10 cellular contexts compared by ENCODE assay signal in the genomic region with DNA sequence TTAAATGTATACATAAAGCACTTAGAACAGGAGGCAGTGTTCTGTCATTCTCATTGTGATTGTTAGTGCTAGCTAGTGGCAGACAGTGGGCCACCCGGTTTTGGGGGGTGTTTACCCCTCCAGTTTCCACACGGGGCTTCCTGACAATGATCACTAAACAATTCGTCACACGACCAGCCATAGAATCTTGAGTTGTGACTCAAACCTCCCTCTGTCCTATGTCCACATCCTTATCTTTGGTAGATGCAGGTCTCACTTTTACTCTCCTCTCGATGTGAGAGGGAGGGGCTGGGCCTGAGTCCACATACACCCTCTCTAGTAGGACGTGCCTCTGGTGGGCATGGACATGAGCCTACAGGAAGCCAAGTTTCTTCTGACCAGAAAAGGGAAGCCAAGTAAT.
A peak's percentile ranks its signal among the peaks of the same experiment; 100 is the strongest.
DNase-seq lines count a peak whose midpoint lies in the region; ATAC-seq, FAIRE-seq and TF ChIP-seq lines count a peak whose summit lies in the region.
"Had no signal": no experiment of that assay in that cellular context is flagged by ENCODE, and none has a peak within 500 bp of the region (broad histone marks: within the 10 kb centered on the region; RNA-seq: fewer than 3 reads in every experiment).

No MANE protein-coding gene starts in this region.

- no peaks in the 10 kb centered on the region for H3K36me3 ChIP-seq in HCT116 (ENCODE audit: control insufficient read depth in 1 of 2, insufficient read depth in 2 of 2, low read length in 2 of 2)
- H3K36me3 ChIP-seq in naive thymus-derived CD4-positive, alpha-beta T cell (ENCODE audit: control insufficient read depth in 2 of 3, insufficient read depth in 3 of 3, low read length in 3 of 3) = no peaks in the 10 kb centered on the region

- POLR2A ChIA-PET in CD4-positive, alpha-beta T cell (lab: Charles Lee) = interaction anchor here (1.2 to 1.5 kb wide), 2 partner anchors 162 to 639 kb away, joined by 4 read pairs; partner anchors contain the start of gene PRKACB
- POLR2A ChIA-PET in HCT116 (lab: Charles Lee) = no interaction called here
- POLR2A ChIA-PET in naive thymus-derived CD4-positive, alpha-beta T cell (lab: Charles Lee) = no interaction called here

- no peaks in the 10 kb centered on the region for H3K36me3 Mint-ChIP-seq in CD4-positive, alpha-beta T cell (ENCODE audit: low read depth)
- H3K36me3 Mint-ChIP-seq in T-helper 17 cell (ENCODE audit: low read depth) = no peaks in the 10 kb centered on the region
- peaks cover 0 to 4% (median 0%) of the 10 kb centered on the region in 5 donors for H3K36me3 Mint-ChIP-seq in naive thymus-derived CD4-positive, alpha-beta T cell

- CTCF ChIA-PET in CD4-positive, alpha-beta T cell (lab: Charles Lee) = interaction anchor here (0.6 to 2.2 kb wide), 19 partner anchors 11 to 864 kb away, joined by 3 to 13 read pairs (median 4); partner anchors contain the start of gene PRKACB
- CTCF ChIA-PET in HCT116 (lab: Charles Lee) = interaction anchor here (0.8 to 1.8 kb wide), 15 partner anchors 11 to 162 kb away, joined by 3 to 18 read pairs (median 6); no protein-coding TSS in a partner anchor
- CTCF ChIA-PET in naive thymus-derived CD4-positive, alpha-beta T cell (lab: Charles Lee) = interaction anchor here (0.7 to 1.8 kb wide), 7 partner anchors 9 to 1747 kb away, joined by 3 to 7 read pairs (median 4); no protein-coding TSS in a partner anchor

- intact Hi-C loops in CD4-positive, alpha-beta T cell (cut with DNase I, micrococcal nuclease) = loop anchor here in 1 of 2 experiments (1.0 kb wide), 1 partner anchor 153 kb away; no protein-coding TSS in a partner anchor
- intact Hi-C loops in HCT116 (cut with micrococcal nuclease) = loop anchor here (2.0 kb wide), 1 partner anchor 154 kb away; no protein-coding TSS in a partner anchor
- intact Hi-C loops in naive thymus-derived CD4-positive, alpha-beta T cell (cut with micrococcal nuclease) = loop anchor here (1.0 to 10.0 kb wide), 6 partner anchors 71 to 474 kb away; partner anchors contain the start of genes C1orf52 (in 1 of the 2), LPAR3 (in 1 of the 2) and MCOLN3 (in 1 of the 2)

- TF ChIP-seq POLR2A in HCT116 (IDR thresholded peaks at IDR 0.05; ENCODE audit: borderline replicate concordance, extremely low read depth, insufficient read depth, insufficient read length) = no peak

- H3K9me2 ChIP-seq in HCT116 (ENCODE audit: insufficient read depth) = no peaks in the 10 kb centered on the region

- ATAC-seq in CD4-positive, alpha-beta T cell (ENCODE audit: poor library complexity) = no peak
- ATAC-seq in HCT116 (no peak), T-helper 17 cell (no peak), HG02870 (IDR thresholded peaks at IDR 0.05; ENCODE audit: unreplicated experiment) (no peak)
- ATAC-seq in naive thymus-derived CD4-positive, alpha-beta T cell = no peak

- no peak overlapping the region for H3K4me3 ChIP-seq in HCT116 (replicated peaks in 1 of 2; ENCODE audit: low read depth in 1 of 2, low read length in 2 of 2)
- no peak overlapping the region for H3K4me3 ChIP-seq in naive thymus-derived CD4-positive, alpha-beta T cell (ENCODE audit: low read length)

- peak overlapping the region; percentile 18 for H3K4me3 Mint-ChIP-seq in CD4-positive, alpha-beta T cell
- H3K4me3 Mint-ChIP-seq in T-helper 17 cell = peak overlapping the region; percentile 86
- peak overlapping the region in 6 of 10 donors; percentile 49 to 88 (median 84) for H3K4me3 Mint-ChIP-seq in naive thymus-derived CD4-positive, alpha-beta T cell

- H3K4me2 ChIP-seq in HCT116 (ENCODE audit: low read length) = peak overlapping the region; percentile 73

- no peak for FAIRE-seq in GM19239 (lab: Jason Lieb, UNC)

- no peaks in the 10 kb centered on the region for H3K9me3 ChIP-seq in CD4-positive, alpha-beta T cell (ENCODE audit: control insufficient read depth, low read length)
- H3K9me3 ChIP-seq in HCT116 (ENCODE audit: control insufficient read depth in 1 of 2, insufficient read depth in 1 of 2, low read depth in 1 of 2, low read length in 2 of 2) (no peaks in the 10 kb centered on the region), T-helper 17 cell (ENCODE audit: control insufficient read depth, low read length, poor library complexity, severe bottlenecking) (no peaks in the 10 kb centered on the region)
- H3K9me3 ChIP-seq in naive thymus-derived CD4-positive, alpha-beta T cell (ENCODE audit: control insufficient read depth in 2 of 3, low read length in 3 of 3) = no peaks in the 10 kb centered on the region

- H3K4me1 Mint-ChIP-seq in CD4-positive, alpha-beta T cell (ENCODE audit: low read depth) = peaks cover 32% of the 10 kb centered on the region
- peaks cover 19% of the 10 kb centered on the region for H3K4me1 Mint-ChIP-seq in T-helper 17 cell
- H3K4me1 Mint-ChIP-seq in naive thymus-derived CD4-positive, alpha-beta T cell = peaks cover 17 to 35% (median 30%) of the 10 kb centered on the region in 7 donors

- TF ChIP-seq CTCF in CD4-positive, alpha-beta T cell (IDR thresholded peaks at IDR 0.05) = no peak
- TF ChIP-seq CTCF in HCT116 (IDR thresholded peaks at IDR 0.05 in 2 of 3, conservative IDR thresholded peaks at IDR 0.05 in 1 of 3; ENCODE audit: borderline replicate concordance in 1 of 3, insufficient read depth in 1 of 3, low read depth in 2 of 3, low read length in 2 of 3) = no peak

- no peak overlapping the region for H3K9ac ChIP-seq in HCT116 (ENCODE audit: low read length)

- H3K27me3 Mint-ChIP-seq in CD4-positive, alpha-beta T cell = no peaks in the 10 kb centered on the region
- H3K27me3 Mint-ChIP-seq in T-helper 17 cell = peaks cover 6% of the 10 kb centered on the region
- peaks cover 0 to 7% (median 0%) of the 10 kb centered on the region in 5 donors for H3K27me3 Mint-ChIP-seq in naive thymus-derived CD4-positive, alpha-beta T cell
- H3K27me3 Mint-ChIP-seq: CD8-positive, alpha-beta memory T cell had no signal

- DNase-seq in CD4-positive, alpha-beta T cell = no peak
- DNase-seq in HCT116 (ENCODE audit: low read depth, low spot score) = no peak
- no peak for DNase-seq in T-helper 17 cell
- no peak for DNase-seq in naive thymus-derived CD4-positive, alpha-beta T cell
- DNase-seq in GM19239 (ENCODE audit: insufficient read length, low spot score) = no peak
- DNase-seq in NCI-H1048 (lab: John Stamatoyannopoulos, UW) = no peak
- DNase-seq: GDM1, NCI-H510A had no signal

- no peak for TF ChIP-seq RAD21 in HCT116 (IDR thresholded peaks at IDR 0.05; ENCODE audit: low read depth)

- peaks cover 0 to 9% of the 10 kb centered on the region in 2 experiments; a peak in 3 of 4 replicates for H3K4me1 ChIP-seq in HCT116 (ENCODE audit: control insufficient read depth in 1 of 2, insufficient read depth in 2 of 2, low read length in 2 of 2)
- peaks cover 0 to 14% of the 10 kb centered on the region in 2 donors for H3K4me1 ChIP-seq in naive thymus-derived CD4-positive, alpha-beta T cell (ENCODE audit: control insufficient read depth in 2 of 2, insufficient read depth in 2 of 2, low read length in 2 of 2)

- RAD21 ChIA-PET in HCT116 (lab: Charles Lee; ENCODE audit: low non-redundant PET in 1 of 2, low total read pairs in 2 of 2, uncharacterized antibody in 2 of 2, unreplicated experiment in 2 of 2) = interaction anchor here in 1 of 2 experiments (1.0 kb wide), 1 partner anchor 162 kb away, joined by 3 read pairs; no protein-coding TSS in a partner anchor

- H4K20me1 ChIP-seq in HCT116 (ENCODE audit: insufficient read depth) = no peaks in the 10 kb centered on the region

- BruUV-seq in HCT116 (replicated peaks; lab: Mats Ljungman, UMichigan) = no TSS peak

- H3K9me3 Mint-ChIP-seq in CD4-positive, alpha-beta T cell = no peaks in the 10 kb centered on the region
- H3K9me3 Mint-ChIP-seq in naive thymus-derived CD4-positive, alpha-beta T cell = peaks cover 0 to 6% (median 0%) of the 10 kb centered on the region in 11 donors

- no peaks in the 10 kb centered on the region for H3K27me3 ChIP-seq in CD4-positive, alpha-beta T cell (ENCODE audit: control insufficient read depth, insufficient read depth, low read length)
- H3K27me3 ChIP-seq in HCT116 (ENCODE audit: insufficient read depth, low read length) = no peaks in the 10 kb centered on the region
- no peaks in the 10 kb centered on the region for H3K27me3 ChIP-seq in naive thymus-derived CD4-positive, alpha-beta T cell (ENCODE audit: control insufficient read depth in 2 of 2, insufficient read depth in 2 of 2, low read length in 2 of 2)

- no peaks in the 10 kb centered on the region for H3K79me2 ChIP-seq in HCT116 (ENCODE audit: insufficient read depth, low read length)

- H2AFZ ChIP-seq in HCT116 (ENCODE audit: low read depth, low read length, poor library complexity, severe bottlenecking) = no peak overlapping the region

- no peak overlapping the region for H3K27ac Mint-ChIP-seq in CD4-positive, alpha-beta T cell
- H3K27ac Mint-ChIP-seq in T-helper 17 cell = peak overlapping the region; percentile 8
- H3K27ac Mint-ChIP-seq in naive thymus-derived CD4-positive, alpha-beta T cell = peak overlapping the region in 1 of 9 donors; percentile 80

- no peak overlapping the region for H3K27ac ChIP-seq in CD4-positive, alpha-beta T cell (ENCODE audit: low read depth, low read length)
- no peak overlapping the region for H3K27ac ChIP-seq in HCT116 (ENCODE audit: low read depth, low read length)
- no peak overlapping the region for H3K27ac ChIP-seq in naive thymus-derived CD4-positive, alpha-beta T cell (ENCODE audit: low read depth, low read length)

TF ChIP-seq in HCT116, 20 proteins besides CTCF, POLR2A, EP300 and RAD21 (continues in another document):
- no peak for TF ChIP-seq SIN3A (IDR thresholded peaks at IDR 0.05; ENCODE audit: low read depth)

Comparison
In these comparisons a context has a peak if more than half of its experiments do, and no peak if none do; other contexts are left out.
1. H3K4me3 Mint-ChIP-seq: peak in every context shown above with its lines; median percentile 86 in T-helper 17 cell; 84 in naive thymus-derived CD4-positive, alpha-beta T cell; 18 in CD4-positive, alpha-beta T cell.